7 cellular contexts compared by ENCODE assay signal in genomic region chr19:33177417-33177976, GRCh38.
DNase-seq lines count a peak whose midpoint lies in the region; ATAC-seq and TF ChIP-seq lines count a peak whose summit lies in the region.

No MANE protein-coding gene starts in this region.

- peak overlapping the region; percentile 100 for H3K27ac Mint-ChIP-seq in activated naive CD4-positive, alpha-beta T cell treated with anti-CD3 and anti-CD28 coated beads, Interleukin-2, amount 50 U/mL, for 24 hours
- H3K27ac Mint-ChIP-seq in stimulated activated memory B cell treated with anti-CD40 and anti-IgM and Interleukin-4, amounts not matched to agents 10 μg/mL and 1 μg/mL and 100 μg/mL, for 72 hours = peak overlapping the region; percentile 98

- peaks cover 2% of the 10 kb centered on the region for H3K36me3 Mint-ChIP-seq in activated naive CD4-positive, alpha-beta T cell treated with anti-CD3 and anti-CD28 coated beads, Interleukin-2, amount 50 U/mL, for 24 hours
- peaks cover 3% of the 10 kb centered on the region for H3K36me3 Mint-ChIP-seq in stimulated activated memory B cell treated with anti-CD40 and anti-IgM and Interleukin-4, amounts not matched to agents 10 μg/mL and 1 μg/mL and 100 μg/mL, for 72 hours

- no peak for DNase-seq in midbrain (lab: John Stamatoyannopoulos, UW)

- H3F3A ChIP-seq in DOHH2 (ENCODE audit: control insufficient read depth, insufficient read depth) (peaks cover 6% of the 10 kb centered on the region; the same call in 1 of the 2 replicates), Loucy (ENCODE audit: low read depth) (no peaks in the 10 kb centered on the region)

- H3K4me2 ChIP-seq in DOHH2 (ENCODE audit: low read length) (peak overlapping the region; percentile 85), Loucy (ENCODE audit: low read depth, low read length, poor library complexity, severe bottlenecking) (peak overlapping the region; percentile 86)

- H4K20me1 ChIP-seq in DOHH2 (ENCODE audit: control insufficient read depth, insufficient read depth, low read depth, low read length) (no peaks in the 10 kb centered on the region), Loucy (ENCODE audit: insufficient read depth, low read length, poor library complexity, severe bottlenecking) (no peaks in the 10 kb centered on the region)

- H3K4me1 ChIP-seq in DOHH2 (ENCODE audit: control insufficient read depth, low read length) (peaks cover 16% of the 10 kb centered on the region), Loucy (ENCODE audit: insufficient read depth, low read length, poor library complexity, severe bottlenecking) (peaks cover 27% of the 10 kb centered on the region), iPS-20b (ENCODE audit: insufficient read depth, low read length) (0 out of 2 replicates have a peak, but pooled peaks cover 4% of the 10 kb centered on the region)

- H3K79me2 ChIP-seq in DOHH2 (ENCODE audit: control insufficient read depth, low read length) (peaks cover 19% of the 10 kb centered on the region), Loucy (ENCODE audit: insufficient read depth, low read length) (peaks cover 16% of the 10 kb centered on the region; the same call in 1 of the 2 replicates)

- peak overlapping the region; percentile 96 for H3K4me3 Mint-ChIP-seq in activated naive CD4-positive, alpha-beta T cell treated with anti-CD3 and anti-CD28 coated beads, Interleukin-2, amount 50 U/mL, for 24 hours
- peak overlapping the region; percentile 90 for H3K4me3 Mint-ChIP-seq in stimulated activated memory B cell treated with anti-CD40 and anti-IgM and Interleukin-4, amounts not matched to agents 10 μg/mL and 1 μg/mL and 100 μg/mL, for 72 hours

- H3K4me3 ChIP-seq in DOHH2 (ENCODE audit: low read length) = peak overlapping the region; percentile 86
- H3K4me3 ChIP-seq in Loucy (ENCODE audit: low read length, poor library complexity, severe bottlenecking) = peak overlapping the region; percentile 91
- H3K4me3 ChIP-seq in iPS-20b (ENCODE audit: low read length) = peak overlapping the region; percentile 95

- H3K36me3 ChIP-seq in DOHH2 (ENCODE audit: control insufficient read depth, low read length) (peaks cover 5% of the 10 kb centered on the region; the same call in 1 of the 2 replicates), Loucy (ENCODE audit: insufficient read depth, low read length) (no peaks in the 10 kb centered on the region), iPS-20b (ENCODE audit: insufficient read depth, low read depth, low read length) (no peaks in the 10 kb centered on the region)

- H3K9me2 ChIP-seq in DOHH2 (replicated peaks; ENCODE audit: control insufficient read depth, low read length) (no peaks in the 10 kb centered on the region), Loucy (replicated peaks; ENCODE audit: low read depth, low read length) (no peaks in the 10 kb centered on the region)

- H3K9me3 ChIP-seq in DOHH2 (ENCODE audit: control insufficient read depth, insufficient read depth, low read length) = no peaks in the 10 kb centered on the region
- no peaks in the 10 kb centered on the region for H3K9me3 ChIP-seq in Loucy (ENCODE audit: insufficient read depth, low read depth, low read length)
- no peaks in the 10 kb centered on the region for H3K9me3 ChIP-seq in iPS-20b (ENCODE audit: insufficient read depth, low read depth, low read length)

- TF ChIP-seq CTCF in DOHH2 (IDR thresholded peaks at IDR 0.05; ENCODE audit: low read depth, low read length, poor library complexity, severe bottlenecking) (peak; percentile 72), Loucy (conservative IDR thresholded peaks at IDR 0.05; ENCODE audit: low read length) (peak; percentile 45)

- H3K27ac ChIP-seq in DOHH2 (ENCODE audit: low read depth, low read length) = peak overlapping the region; percentile 50; the same call in 1 of the 2 replicates
- no peak overlapping the region for H3K27ac ChIP-seq in iPS-20b (ENCODE audit: low read length)

- peak overlapping the region; percentile 88 for H2AFZ ChIP-seq in Loucy (ENCODE audit: low read length)

- ATAC-seq in GM19468 (IDR thresholded peaks at IDR 0.05; ENCODE audit: extremely low read depth, unreplicated experiment) = peak; percentile 6
- no peak for ATAC-seq in stimulated activated memory B cell treated with anti-CD40 and anti-IgM and Interleukin-4, amounts not matched to agents 10 μg/mL and 1 μg/mL and 100 μg/mL, for 72 hours

- H3K9me3 Mint-ChIP-seq in activated naive CD4-positive, alpha-beta T cell treated with anti-CD3 and anti-CD28 coated beads, Interleukin-2, amount 50 U/mL, for 24 hours = no peaks in the 10 kb centered on the region
- no peaks in the 10 kb centered on the region for H3K9me3 Mint-ChIP-seq in stimulated activated memory B cell treated with anti-CD40 and anti-IgM and Interleukin-4, amounts not matched to agents 10 μg/mL and 1 μg/mL and 100 μg/mL, for 72 hours

- peak overlapping the region; percentile 60 for H3K9ac ChIP-seq in Loucy (ENCODE audit: low read depth, low read length, poor library complexity, severe bottlenecking)
- H3K9ac ChIP-seq in iPS-20b (ENCODE audit: low read depth, low read length) = peak overlapping the region; percentile 53; the same call in 1 of the 2 replicates

- H3K27me3 ChIP-seq in DOHH2 (ENCODE audit: control insufficient read depth, low read length) (no peaks in the 10 kb centered on the region), Loucy (ENCODE audit: insufficient read depth, low read length, poor library complexity, severe bottlenecking) (no peaks in the 10 kb centered on the region), iPS-20b (ENCODE audit: insufficient read depth, low read length) (peaks cover 13% of the 10 kb centered on the region; the same call in 1 of the 2 replicates)

- peaks cover 38% of the 10 kb centered on the region for H3K4me1 Mint-ChIP-seq in activated naive CD4-positive, alpha-beta T cell treated with anti-CD3 and anti-CD28 coated beads, Interleukin-2, amount 50 U/mL, for 24 hours
- H3K4me1 Mint-ChIP-seq in stimulated activated memory B cell treated with anti-CD40 and anti-IgM and Interleukin-4, amounts not matched to agents 10 μg/mL and 1 μg/mL and 100 μg/mL, for 72 hours = peaks cover 45% of the 10 kb centered on the region

- no peaks in the 10 kb centered on the region for H3K27me3 Mint-ChIP-seq in activated naive CD4-positive, alpha-beta T cell treated with anti-CD3 and anti-CD28 coated beads, Interleukin-2, amount 50 U/mL, for 24 hours
- H3K27me3 Mint-ChIP-seq in stimulated activated memory B cell treated with anti-CD40 and anti-IgM and Interleukin-4, amounts not matched to agents 10 μg/mL and 1 μg/mL and 100 μg/mL, for 72 hours = no peaks in the 10 kb centered on the region
